In genomic region chr7:148701414-148701813, GRCh38 we compare ENCODE assay signal across 8 cellular contexts. TPM values are rescaled to one million over a fixed set of nuclear protein-coding genes. Genes with fewer than 3 reads are reported as not detected.
DNase-seq lines count a peak whose midpoint lies in the region; ATAC-seq and TF ChIP-seq lines count a peak whose summit lies in the region.

No MANE protein-coding gene starts in this region.

- peak overlapping the region; percentile 90 to 91 for H3K4me3 ChIP-seq in muscle layer of duodenum (ENCODE audit: low read depth in 1 of 2, low read length in 2 of 2)
- H3K4me3 ChIP-seq in esophagus squamous epithelium, result peak overlapping the region in 1 of 4 donors; percentile 85

- TF ChIP-seq POLR2A in esophagus squamous epithelium (IDR thresholded peaks at IDR 0.05), result no peak

- H3K36me3 ChIP-seq in muscle layer of duodenum (ENCODE audit: control insufficient read depth in 1 of 2, insufficient read depth in 2 of 2, low read length in 2 of 2), result no peaks in the 10 kb centered on the region
- no peaks in the 10 kb centered on the region for H3K36me3 ChIP-seq in esophagus squamous epithelium

- intact Hi-C loops in CD4-positive, alpha-beta T cell (cut with DNase I, micrococcal nuclease), result loop anchor here in 1 of 2 experiments (2.0 to 10.0 kb wide), 3 partner anchors 13 to 263 kb away; no protein-coding TSS in a partner anchor
- intact Hi-C loops in esophagus squamous epithelium (cut with DNase I), result no loop called here

- in situ Hi-C loops in KBM-7 (cut with MboI; ENCODE audit: low pct_unique_long_range_greater_than_20kb, low sequenced_read_pairs), result no loop called here

- peaks cover 13% of the 10 kb centered on the region for H3K36me3 Mint-ChIP-seq in CD4-positive, alpha-beta T cell (ENCODE audit: low read depth)
- no peaks in the 10 kb centered on the region for H3K36me3 Mint-ChIP-seq in brain

- H3K27ac ChIP-seq in CD4-positive, alpha-beta T cell (ENCODE audit: low read depth, low read length), result no peak overlapping the region
- H3K27ac ChIP-seq in muscle layer of duodenum (ENCODE audit: low read length) (peak overlapping the region; percentile 87), esophagus squamous epithelium (peak overlapping the region in 1 of 4 donors; percentile 93)

- POLR2A ChIA-PET in CD4-positive, alpha-beta T cell (lab: Charles Lee), result interaction anchor here (0.7 to 2.4 kb wide), 6 partner anchors 11 to 282 kb away, joined by 3 to 15 read pairs (median 4); no protein-coding TSS in a partner anchor

- H3K27me3 Mint-ChIP-seq in CD4-positive, alpha-beta T cell, result no peaks in the 10 kb centered on the region
- peaks cover 6% of the 10 kb centered on the region for H3K27me3 Mint-ChIP-seq in brain

- no peaks in the 10 kb centered on the region for H3K27me3 ChIP-seq in CD4-positive, alpha-beta T cell (ENCODE audit: control insufficient read depth, insufficient read depth, low read length)
- H3K27me3 ChIP-seq in muscle layer of duodenum (ENCODE audit: low read depth, low read length) (no peaks in the 10 kb centered on the region), esophagus squamous epithelium (no peaks in the 10 kb centered on the region)

- H3K4me1 Mint-ChIP-seq in CD4-positive, alpha-beta T cell (ENCODE audit: low read depth), result peaks cover 78% of the 10 kb centered on the region
- peaks cover 79% of the 10 kb centered on the region for H3K4me1 Mint-ChIP-seq in brain

- CTCF ChIA-PET in CD4-positive, alpha-beta T cell (lab: Charles Lee), result interaction anchor here (0.5 to 1.2 kb wide), 2 partner anchors 52 to 306 kb away, joined by 3 read pairs; no protein-coding TSS in a partner anchor

- no peak for TF ChIP-seq CTCF in CD4-positive, alpha-beta T cell (IDR thresholded peaks at IDR 0.05)
- TF ChIP-seq CTCF in brain (conservative IDR thresholded peaks at IDR 0.05) (no peak), esophagus squamous epithelium (IDR thresholded peaks at IDR 0.05) (no peak)

- whole genome bisulfite sequencing in esophagus squamous epithelium, 2 donors, result 29 to 47% methylated on average over 1 of the region's 1 CpG

- H3K4me1 ChIP-seq in muscle layer of duodenum (ENCODE audit: control insufficient read depth in 1 of 2, insufficient read depth in 2 of 2, low read length in 2 of 2) (peaks cover 22 to 55% of the 10 kb centered on the region in 2 donors), esophagus squamous epithelium (peaks cover 22 to 73% (median 35%) of the 10 kb centered on the region in 3 donors)

- H3K27ac Mint-ChIP-seq in CD4-positive, alpha-beta T cell, result peak overlapping the region; percentile 51
- H3K27ac Mint-ChIP-seq in brain, result peak overlapping the region in 4 of 5 experiments; percentile 85 to 98 (median 96)

- DNase-seq in CD4-positive, alpha-beta T cell, result no peak
- DNase-seq in KBM-7, result peak; percentile 37
- no peak for DNase-seq in esophagus squamous epithelium (lab: John Stamatoyannopoulos, UW)
- no peak for DNase-seq in HuH-7.5 (ENCODE audit: low spot score)

- no peaks in the 10 kb centered on the region for H3K9me3 Mint-ChIP-seq in CD4-positive, alpha-beta T cell
- no peaks in the 10 kb centered on the region for H3K9me3 Mint-ChIP-seq in brain

- H3K9me3 ChIP-seq in CD4-positive, alpha-beta T cell (ENCODE audit: control insufficient read depth, low read length), result no peaks in the 10 kb centered on the region
- H3K9me3 ChIP-seq in muscle layer of duodenum (ENCODE audit: control insufficient read depth in 1 of 2, low read length in 2 of 2) (no peaks in the 10 kb centered on the region), esophagus squamous epithelium (no peaks in the 10 kb centered on the region)

- ATAC-seq in CD4-positive, alpha-beta T cell (ENCODE audit: poor library complexity), result no peak
- ATAC-seq in HG03159 (IDR thresholded peaks at IDR 0.05; ENCODE audit: unreplicated experiment) (no peak), HG02759 (IDR thresholded peaks at IDR 0.05; ENCODE audit: unreplicated experiment) (no peak)

- H3K4me3 Mint-ChIP-seq in CD4-positive, alpha-beta T cell, result peak overlapping the region; percentile 88
- H3K4me3 Mint-ChIP-seq in brain, result peak overlapping the region; percentile 90 to 98 (median 94)

RNA-seq across cellular contexts. Expression of gene CUL1, which starts 2.7 kb away (rescaled TPM):
- 10 to 100 TPM; 31.0 to 31.2 TPM for total RNA-seq in CD4-positive, alpha-beta T cell
- polyA plus RNA-seq in brain (ENCODE audit: insufficient read depth, low read depth, low replicate concordance), result 30.0 TPM
- total RNA-seq in esophagus squamous epithelium, result 10 to 100 TPM; 24.5 to 56.6 (median 45.9) TPM
